ENCODE assay signal across 13 cellular contexts in the genomic region with DNA sequence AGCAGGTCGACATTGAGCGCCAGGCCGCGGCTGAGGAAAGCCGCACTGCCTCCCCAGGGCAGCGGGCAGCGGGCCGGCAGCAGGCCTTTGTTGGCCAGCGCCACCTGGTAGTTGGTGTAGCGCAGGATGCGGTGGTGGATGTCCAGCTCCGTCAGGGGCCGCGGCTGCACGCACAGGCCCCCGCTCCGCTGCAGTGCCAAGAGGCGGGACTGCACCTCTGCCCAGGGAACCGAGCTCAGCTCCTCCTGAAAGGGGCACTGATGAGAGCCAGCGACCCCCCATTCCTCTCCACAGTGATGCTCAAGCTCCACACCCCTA. TPM values are rescaled to one million over a fixed set of nuclear protein-coding genes. Genes with fewer than 3 reads are reported as not detected.
DNase-seq lines count a peak whose midpoint lies in the region; ATAC-seq and TF ChIP-seq lines count a peak whose summit lies in the region.
"Had no signal": no experiment of that assay in that cellular context is flagged by ENCODE, and none has a peak within 500 bp of the region (broad histone marks: within the 10 kb centered on the region; RNA-seq: fewer than 3 reads in every experiment).

No MANE protein-coding gene starts in this region.

- TF ChIP-seq CTCF in 22Rv1 (IDR thresholded peaks at IDR 0.05) (no peak), H9 (conservative IDR thresholded peaks at IDR 0.05) (no peak), nephron progenitor cell (IDR thresholded peaks at IDR 0.05) (no peak)

- H3K9me3 Mint-ChIP-seq in H9 (peaks cover 0 to 9% of the 10 kb centered on the region in 2 experiments; a peak in 2 of 5 replicates), nephron progenitor cell (no peaks in the 10 kb centered on the region)

- no peak overlapping the region for H2BK120ac ChIP-seq in H9 (ENCODE audit: low read depth, low read length, poor library complexity, severe bottlenecking)

- H3K4me3 Mint-ChIP-seq in H9 (peak overlapping the region in 1 of 2 experiments; percentile 30; a peak in 2 of 5 replicates), nephron progenitor cell (peak overlapping the region; percentile 52)

- H3K27ac ChIP-seq in 22Rv1 (peak overlapping the region; percentile 31), H9 (ENCODE audit: insufficient read length, low read depth, low read length) (no peak overlapping the region), ectodermal cell (ENCODE audit: insufficient read depth, low read depth, low read length, poor library complexity, severe bottlenecking) (no peak overlapping the region)

- peak overlapping the region; percentile 11 for H3K4me3 ChIP-seq in ectodermal cell (ENCODE audit: insufficient read depth, low read depth, low read length)

- H2BK20ac ChIP-seq in H9 (ENCODE audit: low read depth, low read length, poor library complexity, severe bottlenecking): no peak overlapping the region

- H3K9ac ChIP-seq in H9 (ENCODE audit: extremely low read depth, insufficient read length, low read length): no peak overlapping the region

- no peak overlapping the region for H2AFZ ChIP-seq in H9 (ENCODE audit: low read length)

- H4K5ac ChIP-seq in H9 (ENCODE audit: insufficient read length, low read depth, low read length): no peak overlapping the region

- H3K18ac ChIP-seq in H9 (ENCODE audit: insufficient read length, low read depth, low read length): no peak overlapping the region

- no peaks in the 10 kb centered on the region for H4K20me1 ChIP-seq in H9 (ENCODE audit: control insufficient read depth, insufficient read depth, insufficient read length)

- H3K4ac ChIP-seq in H9 (ENCODE audit: low read depth, low read length): no peak overlapping the region

- no peak for ATAC-seq in esophagus mucosa
- no peak for ATAC-seq in HG03432 (IDR thresholded peaks at IDR 0.05; ENCODE audit: unreplicated experiment)

- peaks cover 6% of the 10 kb centered on the region; the same call in 1 of the 2 replicates for H3K4me1 ChIP-seq in H9 (ENCODE audit: insufficient read depth, low read length)
- peaks cover 21% of the 10 kb centered on the region for H3K4me1 ChIP-seq in ectodermal cell (ENCODE audit: control insufficient read depth, insufficient read depth, low read length)

- H2BK12ac ChIP-seq in H9 (ENCODE audit: insufficient read length, low read depth, low read length): no peak overlapping the region

- H4K8ac ChIP-seq in H9 (replicated peaks; ENCODE audit: insufficient read length, low read depth, low read length): no peak overlapping the region

- H3K4me1 Mint-ChIP-seq in H9 (peaks cover 20 to 44% of the 10 kb centered on the region in 2 experiments), nephron progenitor cell (peaks cover 59% of the 10 kb centered on the region)

- peaks cover 2 to 6% (median 6%) of the 10 kb centered on the region in 3 experiments; a peak in 6 of 7 replicates for H3K36me3 Mint-ChIP-seq in H9 (ENCODE audit: insufficient read depth in 1 of 3, low read depth in 3 of 3)
- H3K36me3 Mint-ChIP-seq in nephron progenitor cell (ENCODE audit: low read depth): peaks cover 10% of the 10 kb centered on the region

- DNase-seq in H9: no peak
- DNase-seq in nephron progenitor cell: no peak
- no peak for DNase-seq in DMS79 (lab: John Stamatoyannopoulos, UW)
- no peak for DNase-seq in activated CD4-positive, alpha-beta T cell treated with anti-CD3 and anti-CD28 coated beads for 4 hours
- DNase-seq: effector CD8-positive, alpha-beta T cell; kidney; NCI-H2171 treated with DMSO at 0.1 percent for 48 hours; SHP77 treated with DMSO at 0.1 percent for 48 hours had no signal

- no peaks in the 10 kb centered on the region for H3K79me1 ChIP-seq in H9 (ENCODE audit: insufficient read depth, low read depth, low read length, poor library complexity, severe bottlenecking)

- H3K27me3 Mint-ChIP-seq in H9 (ENCODE audit: low read depth) (peaks cover 79% of the 10 kb centered on the region), nephron progenitor cell (ENCODE audit: low read depth, poor library complexity) (peaks cover 42% of the 10 kb centered on the region)

- no peak overlapping the region for H3K4me2 ChIP-seq in H9 (ENCODE audit: insufficient read depth, insufficient read length, low read length)

- H3K56ac ChIP-seq in H9 (ENCODE audit: insufficient read length, low read depth, low read length): no peak overlapping the region

- H3K23me2 ChIP-seq in H9 (ENCODE audit: insufficient read length, low read depth, low read length, poor library complexity, severe bottlenecking): peaks cover 3% of the 10 kb centered on the region

- H3K9me3 ChIP-seq in H9 (ENCODE audit: control insufficient read depth, low read depth, low read length) (no peaks in the 10 kb centered on the region), ectodermal cell (ENCODE audit: control insufficient read depth, low read length) (no peaks in the 10 kb centered on the region)

- H2BK5ac ChIP-seq in H9 (ENCODE audit: insufficient read length, low read length): no peak overlapping the region

- no peak overlapping the region for H3K23ac ChIP-seq in H9 (ENCODE audit: insufficient read length, low read depth, low read length)

- H3K36me3 ChIP-seq in ectodermal cell (ENCODE audit: control insufficient read depth, insufficient read depth, low read length): no peaks in the 10 kb centered on the region

- H3K27me3 ChIP-seq in H9 (ENCODE audit: insufficient read depth, low read length) (peaks cover 6% of the 10 kb centered on the region; the same call in 1 of the 2 replicates), ectodermal cell (ENCODE audit: control insufficient read depth, insufficient read depth, low read length, poor library complexity, severe bottlenecking) (peaks cover 28% of the 10 kb centered on the region)

- H3K79me2 ChIP-seq in H9 (ENCODE audit: insufficient read depth, low read length): no peaks in the 10 kb centered on the region

- no peak overlapping the region for H3T11ph ChIP-seq in H9 (ENCODE audit: low read length)

- no peak overlapping the region for H4K91ac ChIP-seq in H9 (ENCODE audit: insufficient read length, low read depth, low read length)

- H3K27ac Mint-ChIP-seq in H9 (no peak overlapping the region), nephron progenitor cell (no peak overlapping the region)

- no CpG with 5 or more reads among the region's 20 CpGs for WGBS in H9 (ENCODE audit: extremely low coverage, insufficient read length, low lambda C conversion rate)
- 56 to 59% methylated on average over 20 of the region's 20 CpGs for WGBS in ectodermal cell, 2 experiments

- no peak overlapping the region for H2AK5ac ChIP-seq in H9 (ENCODE audit: insufficient read length, low read length)

- 0 out of 2 replicates have a peak overlapping the region, but pooled peaks have one; percentile 7 for H3K14ac ChIP-seq in H9 (ENCODE audit: insufficient read depth, low read length)

- no peak overlapping the region for H2BK15ac ChIP-seq in H9 (ENCODE audit: low read depth, low read length)

RNA-seq across cellular contexts. Expression of gene ATG9B, which starts 5.2 kb away (rescaled TPM):
- 1.5 and 2.0 TPM in 2 replicates for total RNA-seq in H9 (2021)
- polyA plus RNA-seq in ectodermal cell (2013, experiment 1 of 4): 4.7 TPM
- polyA plus RNA-seq in ectodermal cell (2013, experiment 2 of 4): 2.9 TPM
- polyA plus RNA-seq in ectodermal cell (2013, experiment 3 of 4): 3.0 TPM
- 2.6 TPM for polyA plus RNA-seq in ectodermal cell (2013, experiment 4 of 4)
- 16.7 TPM for total RNA-seq in esophagus mucosa
- total RNA-seq: subcutaneous adipose tissue had no signal

RNA-seq across cellular contexts. Expression of gene ABCB8, which starts 9.2 kb away (rescaled TPM):
- total RNA-seq in H9 (2021) (22.1 and 23.9 TPM in 2 replicates), esophagus mucosa (25.1 TPM)
- 32.4 TPM for polyA plus RNA-seq in ectodermal cell (2013, experiment 1 of 4)
- polyA plus RNA-seq in ectodermal cell (2013, experiment 2 of 4): 27.1 TPM
- polyA plus RNA-seq in ectodermal cell (2013, experiment 3 of 4): 21.8 TPM
- polyA plus RNA-seq in ectodermal cell (2013, experiment 4 of 4): 24.4 TPM

RNA-seq across cellular contexts. Expression of gene NOS3, which starts 28.3 kb away (rescaled TPM):
- total RNA-seq in H9 (2021) (4.5 and 4.7 TPM in 2 replicates), esophagus mucosa (3.1 TPM)
- 9.4 TPM for polyA plus RNA-seq in ectodermal cell (2013, experiment 1 of 4)
- polyA plus RNA-seq in ectodermal cell (2013, experiment 2 of 4): 9.1 TPM
- polyA plus RNA-seq in ectodermal cell (2013, experiment 3 of 4): 12.1 TPM
- polyA plus RNA-seq in ectodermal cell (2013, experiment 4 of 4): 11.8 TPM

RNA-seq across cellular contexts. Expression of gene ASIC3, which starts 29.2 kb away (rescaled TPM):
- total RNA-seq in H9 (2021) (1.7 and 2.3 TPM in 2 replicates), esophagus mucosa (0.52 TPM)
- 3.7 TPM for polyA plus RNA-seq in ectodermal cell (2013, experiment 1 of 4)
- polyA plus RNA-seq in ectodermal cell (2013, experiment 2 of 4): 4.1 TPM
- 3.6 TPM for polyA plus RNA-seq in ectodermal cell (2013, experiment 3 of 4)
- 4.9 TPM for polyA plus RNA-seq in ectodermal cell (2013, experiment 4 of 4)

RNA-seq across cellular contexts. Expression of gene CDK5, which starts 38.6 kb away (rescaled TPM):
- total RNA-seq in H9 (2021): 16.3 and 19.9 TPM in 2 replicates
- polyA plus RNA-seq in ectodermal cell (2013, experiment 1 of 4): 17.6 TPM
- 15.2 TPM for polyA plus RNA-seq in ectodermal cell (2013, experiment 2 of 4)
- polyA plus RNA-seq in ectodermal cell (2013, experiment 3 of 4): 15.4 TPM
- 18.9 TPM for polyA plus RNA-seq in ectodermal cell (2013, experiment 4 of 4)
- 11.4 TPM for total RNA-seq in esophagus mucosa
